In the genomic region with DNA sequence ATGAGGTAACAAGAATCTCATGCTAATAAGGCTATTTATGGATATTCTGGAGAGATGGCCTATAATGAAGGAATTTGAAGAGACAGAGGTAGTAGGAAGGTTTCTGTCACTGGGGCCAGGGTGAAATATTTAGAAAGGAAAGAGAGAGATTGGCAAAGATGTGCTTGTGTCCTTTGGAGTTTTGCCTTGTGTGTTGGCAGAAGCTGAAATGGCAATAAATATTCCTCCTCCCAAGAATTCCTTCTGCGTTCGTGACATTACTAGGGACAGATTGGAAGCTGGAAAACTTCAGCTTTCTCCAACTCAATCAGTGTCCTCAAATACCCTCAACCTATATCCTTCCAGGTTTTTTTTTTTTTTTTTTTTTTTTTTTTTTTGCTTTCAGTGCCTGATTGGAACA, we compare ENCODE assay signal across 33 cellular contexts. TPM values are rescaled to one million over a fixed set of nuclear protein-coding genes. Genes with fewer than 3 reads are reported as not detected.
"Had no signal": no experiment of that assay in that cellular context is flagged by ENCODE, and none has a peak within 500 bp of the region (broad histone marks: within the 10 kb centered on the region; RNA-seq: fewer than 3 reads in every experiment).

No MANE protein-coding gene starts in this region.

- DNase-seq: activated B cell treated with CpG ODN at 0.5 μM for 24 hours; activated CD4-positive, alpha-beta memory T cell treated with anti-CD3 and anti-CD28 coated beads for 36 hours; activated CD4-positive, alpha-beta T cell treated with anti-CD3 and anti-CD28 coated beads for 4 hours; activated CD4-positive, alpha-beta T cell treated with anti-CD3 and anti-CD28 coated beads, Interleukin-2, amount 10 ng/mL, durations not matched to agents 24 days and 14 days; activated CD4-positive, alpha-beta T cell treated with anti-CD3 and anti-CD28 coated beads, Interleukin-2, amount 50 U/mL, for 1 hour; activated CD4-positive, alpha-beta T cell treated with anti-CD3 and anti-CD28 coated beads, Interleukin-2, amount 50 U/mL, for 4 hours; activated CD4-positive, CD25-positive, alpha-beta regulatory T cell treated with anti-CD3 and anti-CD28 coated beads, Interleukin-2, amount 50 U/mL, for 72 hours; activated CD8-positive, alpha-beta memory T cell treated with anti-CD3 and anti-CD28 coated beads, Interleukin-2, amount 50 U/mL, for 4 hours; activated CD8-positive, alpha-beta T cell treated with anti-CD3 and anti-CD28 coated beads for 36 hours; activated effector memory CD4-positive, alpha-beta T cell treated with anti-CD3 and anti-CD28 coated beads, Interleukin-2, amount 50 U/mL, for 16 hours; activated gamma-delta T cell treated with Interleukin-2 at 50 U/mL for 16 hours; activated naive CD4-positive, alpha-beta T cell; activated naive CD4-positive, alpha-beta T cell treated with anti-CD3 and anti-CD28 coated beads for 36 hours; activated naive CD4-positive, alpha-beta T cell treated with anti-CD3 and anti-CD28 coated beads, Interleukin-2, amount 50 U/mL, for 16 hours; activated naive CD8-positive, alpha-beta T cell treated with anti-CD3 and anti-CD28 coated beads for 36 hours; activated T-cell treated with anti-CD3 and anti-CD28 coated beads for 4 hours; activated T-cell treated with anti-CD3 and anti-CD28 coated beads, Interleukin-2, amount 50 U/mL, for 1 hour; activated T-cell treated with anti-CD3 and anti-CD28 coated beads, Interleukin-2, amount 50 U/mL, for 4 hours; activated T-cell treated with anti-CD3 and anti-CD28 coated beads, Interleukin-2, amount 50 U/mL, for 72 hours; adrenal gland; amniotic stem cell; aorta; body of pancreas; brain microvascular endothelial cell; central memory CD4-positive, alpha-beta T cell; T-helper 1 cell; T-helper 2 cell; T-helper 9 cell had no signal

- H3K4me1 ChIP-seq: adrenal gland, breast epithelium had no signal

- H3K36me3 ChIP-seq: adrenal gland, brain microvascular endothelial cell, breast epithelium had no signal

- ATAC-seq: activated CD8-positive, alpha-beta T cell treated with anti-CD3 and anti-CD28 coated beads for 36 hours; activated naive CD4-positive, alpha-beta T cell treated with anti-CD3 and anti-CD28 coated beads, Interleukin-2, amount 50 U/mL, for 72 hours; activated T-cell treated with anti-CD3 and anti-CD28 coated beads, Interleukin-2, amount 50 U/mL, for 4 hours; activated T-cell treated with anti-CD3 and anti-CD28 coated beads, Interleukin-2, amount 50 U/mL, for 72 hours; activated T-helper 17 cell treated with anti-CD3 and anti-CD28 coated beads, Interleukin-2, amount 50 U/mL, for 72 hours; body of pancreas had no signal

- H3K4me3 ChIP-seq: adrenal gland, body of pancreas, breast epithelium had no signal

- H3K9me3 ChIP-seq: adrenal gland, body of pancreas, breast epithelium had no signal

- H3K27me3 ChIP-seq: adrenal gland, body of pancreas, breast epithelium had no signal

- H3K27ac ChIP-seq: adrenal gland, body of pancreas, brain microvascular endothelial cell, VCaP had no signal

RNA-seq across cellular contexts. Expression of gene SAMD5, which starts 6.3 kb away (rescaled TPM):
- total RNA-seq: activated B cell treated with CpG ODN at 0.5 μM for 24 hours; activated CD8-positive, alpha-beta memory T cell treated with anti-CD3 and anti-CD28 coated beads for 36 hours; activated CD8-positive, alpha-beta T cell treated with anti-CD3 and anti-CD28 coated beads for 36 hours; activated naive CD4-positive, alpha-beta T cell treated with anti-CD3 and anti-CD28 coated beads for 36 hours; activated naive CD4-positive, alpha-beta T cell treated with anti-CD3 and anti-CD28 coated beads, Interleukin-2, amount 50 U/mL, for 72 hours; activated naive CD8-positive, alpha-beta T cell treated with anti-CD3 and anti-CD28 coated beads for 36 hours; activated T-cell treated with anti-CD3 and anti-CD28 coated beads, Interleukin-2, amount 50 U/mL, for 4 hours; activated T-helper 17 cell treated with anti-CD3 and anti-CD28 coated beads, Interleukin-2, amount 50 U/mL, for 72 hours had no signal
